In genomic region chr5:179806250-179807045, GRCh38 we compare ENCODE assay signal across 8 cellular contexts. TPM values are rescaled to one million over a fixed set of nuclear protein-coding genes. Genes with fewer than 3 reads are reported as not detected.
DNase-seq lines count a peak whose midpoint lies in the region; ATAC-seq, FAIRE-seq and TF ChIP-seq lines count a peak whose summit lies in the region.

Gene MGAT4B, minus strand, starts transcription at chr5:179806866. Its CDS starts 283 bp downstream, at chr5:179806583.

- H3K4me1 Mint-ChIP-seq in stimulated activated naive CD8-positive, alpha-beta T cell treated with anti-CD3 and anti-CD28 coated beads, Interleukin-15, amount 100 ng/mL, for 72 hours: peaks cover 50% of the 10 kb centered on the region

- DNase-seq in Ammon's horn (ENCODE audit: low spot score) (peak; percentile 79), NCI-H345 (lab: John Stamatoyannopoulos, UW) (peak; percentile 75), endothelial cell of umbilical vein (ENCODE audit: low read depth, low spot score) (peak; percentile 68), mesendoderm (peak; percentile 83)
- DNase-seq in stimulated activated naive CD8-positive, alpha-beta T cell treated with anti-CD3 and anti-CD28 coated beads, Interleukin-15, amount 100 ng/mL, for 72 hours: peak; percentile 71 to 73

- no peaks in the 10 kb centered on the region for H3K9me1 ChIP-seq in endothelial cell of umbilical vein (replicated peaks; ENCODE audit: control insufficient read depth, extremely low read depth, insufficient read depth, low read length)

- peak within 1 kb of the TSS; percentile 11 for H3K23ac ChIP-seq in mesendoderm (ENCODE audit: low read length)

- peak within 1 kb of the TSS; percentile 70 for H4K8ac ChIP-seq in mesendoderm (ENCODE audit: low read depth, low read length)

- H3K27ac Mint-ChIP-seq in stimulated activated naive CD8-positive, alpha-beta T cell treated with anti-CD3 and anti-CD28 coated beads, Interleukin-15, amount 100 ng/mL, for 72 hours: no peak within 1 kb of the TSS

- no CpG with 5 or more reads among the region's 108 CpGs for WGBS in mesendoderm (ENCODE audit: extremely low coverage, insufficient coverage, low lambda C conversion rate)

- TF ChIP-seq POLR2A in endothelial cell of umbilical vein (IDR thresholded peaks at IDR 0.05; ENCODE audit: low read depth, low read length): peak; percentile 70

- H3K4ac ChIP-seq in mesendoderm (ENCODE audit: low read depth, low read length): peak within 1 kb of the TSS; percentile 96

- FAIRE-seq in endothelial cell of umbilical vein (lab: Jason Lieb, UNC): peak; percentile 35

- H2AFZ ChIP-seq in endothelial cell of umbilical vein (ENCODE audit: low read depth, low read length): peak within 1 kb of the TSS; percentile 69

- H3K4me3 Mint-ChIP-seq in stimulated activated naive CD8-positive, alpha-beta T cell treated with anti-CD3 and anti-CD28 coated beads, Interleukin-15, amount 100 ng/mL, for 72 hours: peak within 1 kb of the TSS; percentile 96 to 99

- H3K4me2 ChIP-seq in endothelial cell of umbilical vein (ENCODE audit: insufficient read depth, low read length) (peak within 1 kb of the TSS; percentile 71), mesendoderm (ENCODE audit: low read length) (peak within 1 kb of the TSS; percentile 81)

- no peak for TF ChIP-seq CTCF in endothelial cell of umbilical vein (IDR thresholded peaks at IDR 0.05; ENCODE audit: extremely low read depth in 1 of 2, insufficient read depth in 1 of 2, low read depth in 1 of 2, low read length in 2 of 2)

- H3K4me3 ChIP-seq in endothelial cell of umbilical vein (replicated peaks in 1 of 3; ENCODE audit: insufficient read depth in 1 of 3, low read depth in 1 of 3, low read length in 3 of 3): peak within 1 kb of the TSS; percentile 55 to 90 (median 82)
- peak within 1 kb of the TSS; percentile 82 for H3K4me3 ChIP-seq in mesendoderm (ENCODE audit: low read length)

- CTCF ChIA-PET in activated CD8-positive, alpha-beta memory T cell treated with anti-CD3 and anti-CD28 coated beads for 36 hours (lab: Charles Lee): interaction anchor here (1.6 kb wide), 1 partner anchor 13 kb away, joined by 5 read pairs; the partner anchor contains the start of gene SQSTM1
- CTCF ChIA-PET in endothelial cell of umbilical vein (lab: Charles Lee): interaction anchor here (1.0 to 1.7 kb wide), 3 partner anchors 9 to 31 kb away, joined by 3 to 4 read pairs (median 4); no protein-coding TSS in a partner anchor

- H3K27me3 ChIP-seq in endothelial cell of umbilical vein (ENCODE audit: control insufficient read depth in 2 of 2, insufficient read depth in 2 of 2, low read length in 2 of 2) (no peaks in the 10 kb centered on the region), mesendoderm (ENCODE audit: insufficient read depth, low read length, poor library complexity) (no peaks in the 10 kb centered on the region)

- H3K79me2 ChIP-seq in endothelial cell of umbilical vein (ENCODE audit: control insufficient read depth, insufficient read depth, low read length): peaks cover 33% of the 10 kb centered on the region
- peaks cover 6% of the 10 kb centered on the region for H3K79me2 ChIP-seq in mesendoderm (ENCODE audit: control insufficient read depth, insufficient read depth, low read length)

- H3K18ac ChIP-seq in mesendoderm (ENCODE audit: low read length): peak within 1 kb of the TSS; percentile 98

- H2BK5ac ChIP-seq in mesendoderm (ENCODE audit: low read length): no peak within 1 kb of the TSS

- H3K9ac ChIP-seq in endothelial cell of umbilical vein (replicated peaks; ENCODE audit: extremely low read depth, insufficient read depth, low read length): peak within 1 kb of the TSS; percentile 66
- peak within 1 kb of the TSS; percentile 96 for H3K9ac ChIP-seq in mesendoderm (ENCODE audit: low read length)

- H3K9me3 ChIP-seq in endothelial cell of umbilical vein (replicated peaks; ENCODE audit: control insufficient read depth, insufficient read depth, low read length): no peaks in the 10 kb centered on the region

- peak within 1 kb of the TSS; percentile 97 for H3K56ac ChIP-seq in mesendoderm (ENCODE audit: low read length)

- no peak within 1 kb of the TSS for H4K5ac ChIP-seq in mesendoderm (ENCODE audit: low read length)

- intact Hi-C loops in endothelial cell of umbilical vein (cut with micrococcal nuclease): loop anchor here (1.0 to 5.0 kb wide), 2 partner anchors 13 to 109 kb away; partner anchors contain the start of gene CANX

- H3K36me3 ChIP-seq in endothelial cell of umbilical vein (ENCODE audit: control insufficient read depth in 2 of 2, extremely low read depth in 1 of 2, insufficient read depth in 2 of 2, low read length in 2 of 2): peaks cover 0 to 4% of the 10 kb centered on the region in 2 experiments
- H3K36me3 ChIP-seq in mesendoderm (ENCODE audit: control insufficient read depth, insufficient read depth, low read length): no peaks in the 10 kb centered on the region

- H4K20me1 ChIP-seq in endothelial cell of umbilical vein (replicated peaks; ENCODE audit: control insufficient read depth, extremely low read depth, insufficient read depth, low read length): no peaks in the 10 kb centered on the region

- H3K27ac ChIP-seq in endothelial cell of umbilical vein (ENCODE audit: insufficient read depth, low read depth, low read length) (peak within 1 kb of the TSS; percentile 67), mesendoderm (ENCODE audit: low read depth, low read length) (peak within 1 kb of the TSS; percentile 94)

- no TSS peak for BruUV-seq in endothelial cell of umbilical vein (replicated peaks; lab: Mats Ljungman, UMichigan)

- dilution Hi-C loops in endothelial cell of umbilical vein (cut with MboI; ENCODE audit: extremely low pct_ligation_motif_present, low sequenced_read_pairs): no loop called here

- H2BK15ac ChIP-seq in mesendoderm (replicated peaks; ENCODE audit: low read depth): peak within 1 kb of the TSS; percentile 10

- POLR2A ChIA-PET in activated CD8-positive, alpha-beta memory T cell treated with anti-CD3 and anti-CD28 coated beads for 36 hours (lab: Charles Lee): interaction anchor here (0.6 to 2.1 kb wide), 5 partner anchors 9 to 194 kb away, joined by 3 to 6 read pairs (median 4); partner anchors contain the start of gene SQSTM1
- POLR2A ChIA-PET in endothelial cell of umbilical vein (lab: Charles Lee): interaction anchor here (0.6 to 1.1 kb wide), 3 partner anchors 9 to 14 kb away, joined by 3 to 10 read pairs (median 6); partner anchors contain the start of gene SQSTM1

- peak; percentile 57 for ATAC-seq in GM18907 (IDR thresholded peaks at IDR 0.05; ENCODE audit: unreplicated experiment)
- peak; percentile 54 for ATAC-seq in HG03066 (IDR thresholded peaks at IDR 0.05; ENCODE audit: low read depth, unreplicated experiment)
- ATAC-seq in stimulated activated naive CD8-positive, alpha-beta T cell treated with anti-CD3 and anti-CD28 coated beads, Interleukin-15, amount 100 ng/mL, for 72 hours: peak; percentile 74

- no peaks in the 10 kb centered on the region for H3K9me3 Mint-ChIP-seq in stimulated activated naive CD8-positive, alpha-beta T cell treated with anti-CD3 and anti-CD28 coated beads, Interleukin-15, amount 100 ng/mL, for 72 hours

- H2BK120ac ChIP-seq in mesendoderm (ENCODE audit: low read depth, low read length): peak within 1 kb of the TSS; percentile 30

- H3K4me1 ChIP-seq in endothelial cell of umbilical vein (ENCODE audit: control insufficient read depth, extremely low read depth, insufficient read depth, low read length) (peaks cover 23% of the 10 kb centered on the region), mesendoderm (ENCODE audit: control insufficient read depth, low read depth, low read length) (peaks cover 4% of the 10 kb centered on the region)

- H3K79me1 ChIP-seq in mesendoderm (ENCODE audit: low read length): peaks cover 5% of the 10 kb centered on the region

- no peak within 1 kb of the TSS for H2AK5ac ChIP-seq in mesendoderm (ENCODE audit: low read length)

- H3K27me3 Mint-ChIP-seq in stimulated activated naive CD8-positive, alpha-beta T cell treated with anti-CD3 and anti-CD28 coated beads, Interleukin-15, amount 100 ng/mL, for 72 hours: no peaks in the 10 kb centered on the region

TF ChIP-seq in endothelial cell of umbilical vein, 7 proteins besides CTCF, POLR2A, EP300 and RAD21:
- TF ChIP-seq MAX (IDR thresholded peaks at IDR 0.05; ENCODE audit: insufficient read depth, insufficient read length) (no peak), POLR2AphosphoS5 (IDR thresholded peaks at IDR 0.05; ENCODE audit: insufficient read depth, low read depth, low read length) (peak; percentile 87)

RNA-seq across cellular contexts. Expression of gene MGAT4B, which starts in this region (rescaled TPM):
- total RNA-seq in activated CD8-positive, alpha-beta memory T cell treated with anti-CD3 and anti-CD28 coated beads for 36 hours: 10 to 100 TPM; 94.7 to 99.9 TPM
- total RNA-seq in endothelial cell of umbilical vein: 226 and 243 TPM in 2 replicates
- 243 and 300 TPM in 2 replicates for polyA plus RNA-seq in endothelial cell of umbilical vein
- 227 and 229 TPM in 2 replicates for polyA plus RNA-seq in endothelial cell of umbilical vein (2011; cell fraction: cytosol; rRNA removed)
- 434 and 609 TPM in 2 replicates for polyA plus RNA-seq in endothelial cell of umbilical vein (2011; cell fraction: nucleus; rRNA removed)
- polyA plus RNA-seq in endothelial cell of umbilical vein (2012): 211 and 221 TPM in 2 replicates
- polyA minus RNA-seq in endothelial cell of umbilical vein: 149 and 172 TPM in 2 replicates
- polyA minus RNA-seq in endothelial cell of umbilical vein (2011; cell fraction: cytosol; rRNA and poly(A)+ RNA removed): 87.2 TPM
- 91.5 and 136 TPM in 2 replicates for polyA minus RNA-seq in endothelial cell of umbilical vein (2011; cell fraction: nucleus; rRNA and poly(A)+ RNA removed)
- 35.2 TPM for polyA plus RNA-seq in mesendoderm (2013, experiment 1 of 2)
- polyA plus RNA-seq in mesendoderm (2013, experiment 2 of 2): 37.9 TPM

Comparison
In these comparisons a context has a peak if more than half of its experiments do, and no peak if none do; other contexts are left out.
1. Peak in every context shown above with its lines: DNase-seq, ATAC-seq, H3K4me3 ChIP-seq and H3K27ac ChIP-seq.